1 cellular context compared by ENCODE assay signal in genomic region chr9:71685988-71686387, GRCh38.
TF ChIP-seq lines count a peak whose summit lies in the region.

No MANE protein-coding gene starts in this region.

TF ChIP-seq in IMR-90, 13 proteins besides CTCF, POLR2A, EP300 and RAD21:
- no peak for TF ChIP-seq BHLHE40 (IDR thresholded peaks at IDR 0.05; ENCODE audit: low read depth, low read length)
- no peak for TF ChIP-seq CHD1 (IDR thresholded peaks at IDR 0.05; ENCODE audit: low read depth, low read length)
- TF ChIP-seq ELK1 (IDR thresholded peaks at IDR 0.05; ENCODE audit: borderline replicate concordance, low read depth, low read length) = no peak
- no peak for TF ChIP-seq RCOR1 (IDR thresholded peaks at IDR 0.05; ENCODE audit: insufficient replicate concordance, low read length)
- no peak for TF ChIP-seq MAZ (IDR thresholded peaks at IDR 0.05; ENCODE audit: borderline replicate concordance, low read depth, low read length)
- no peak for TF ChIP-seq MAFK (IDR thresholded peaks at IDR 0.05; ENCODE audit: low read depth, low read length)
- no peak for TF ChIP-seq NFE2L2 (IDR thresholded peaks at IDR 0.05; ENCODE audit: low read depth, low read length)
- TF ChIP-seq FOS (IDR thresholded peaks at IDR 0.05; ENCODE audit: low read depth, low read length) = no peak
- TF ChIP-seq CEBPB (IDR thresholded peaks at IDR 0.05; ENCODE audit: low read depth, low read length) = no peak
- no peak for TF ChIP-seq RFX5 (IDR thresholded peaks at IDR 0.05; ENCODE audit: low read depth, low read length)
- TF ChIP-seq, protein P1, sequence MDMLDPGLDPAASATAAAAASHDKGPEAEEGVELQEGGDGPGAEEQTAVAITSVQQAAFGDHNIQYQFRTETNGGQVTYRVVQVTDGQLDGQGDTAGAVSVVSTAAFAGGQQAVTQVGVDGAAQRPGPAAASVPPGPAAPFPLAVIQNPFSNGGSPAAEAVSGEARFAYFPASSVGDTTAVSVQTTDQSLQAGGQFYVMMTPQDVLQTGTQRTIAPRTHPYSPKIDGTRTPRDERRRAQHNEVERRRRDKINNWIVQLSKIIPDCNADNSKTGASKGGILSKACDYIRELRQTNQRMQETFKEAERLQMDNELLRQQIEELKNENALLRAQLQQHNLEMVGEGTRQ (IDR thresholded peaks at IDR 0.05; ENCODE audit: low read depth, low read length) = no peak
- no peak for TF ChIP-seq MXI1 (IDR thresholded peaks at IDR 0.05; ENCODE audit: borderline replicate concordance, low read depth, low read length)
- no peak for TF ChIP-seq SMC3 (IDR thresholded peaks at IDR 0.05; ENCODE audit: low read depth, low read length)
TF ChIP-seq in IMR-90: peak in this region for 0.
